ENCODE assay signal across 9 cellular contexts in genomic region chr12:55681142-55682077, GRCh38. TPM values are rescaled to one million over a fixed set of nuclear protein-coding genes. Genes with fewer than 3 reads are reported as not detected.
DNase-seq lines count a peak whose midpoint lies in the region; ATAC-seq and TF ChIP-seq lines count a peak whose summit lies in the region.
"Had no signal": no experiment of that assay in that cellular context is flagged by ENCODE, and none has a peak within 500 bp of the region (broad histone marks: within the 10 kb centered on the region; RNA-seq: fewer than 3 reads in every experiment).

No MANE protein-coding gene starts in this region.

- H3K27ac ChIP-seq in VCaP: no peak overlapping the region

- TF ChIP-seq CTCF in VCaP (conservative IDR thresholded peaks at IDR 0.05): peak; percentile 60

- DNase-seq in NCI-H1105 treated with DMSO at 0.1 percent for 48 hours (lab: John Stamatoyannopoulos, UW): peak; percentile 8
- DNase-seq in NCI-H1105 (lab: John Stamatoyannopoulos, UW): no peak
- peak; percentile 12 for DNase-seq in Jurkat, Clone E6-1 (ENCODE audit: low read depth, low spot score)
- DNase-seq in left ventricle myocardium superior: peak; percentile 74
- peak; percentile 90 for DNase-seq in renal cortical epithelial cell (ENCODE audit: low read depth)
- no peak for DNase-seq in NK-92 (lab: John Stamatoyannopoulos, UW; ENCODE audit: unreplicated experiment)

- intact Hi-C loops in left ventricle myocardium superior (cut with micrococcal nuclease): no loop called here

- peak; percentile 85 for ATAC-seq in left ventricle myocardium superior
- no peak for ATAC-seq in activated CD4-positive, CD25-positive, alpha-beta regulatory T cell treated with anti-CD3 and anti-CD28 coated beads, Interleukin-2, amount 50 U/mL, for 24 hours

- no peak overlapping the region for H3K4me3 ChIP-seq in Jurkat, Clone E6-1 (ENCODE audit: low read length)

RNA-seq across cellular contexts. Expression of gene ITGA7, which starts 26.3 kb away (rescaled TPM):
- polyA plus RNA-seq in Jurkat, Clone E6-1 (2012; ENCODE audit: insufficient read depth, insufficient read length): 6.4 TPM
- total RNA-seq in left ventricle myocardium superior (488 TPM), renal cortical epithelial cell (under 0.01 and 1.0 TPM in 2 replicates)

RNA-seq across cellular contexts. Expression of gene BLOC1S1, which starts 34.4 kb away (rescaled TPM):
- 218 TPM for polyA plus RNA-seq in Jurkat, Clone E6-1 (2012; ENCODE audit: insufficient read depth, insufficient read length)
- total RNA-seq in left ventricle myocardium superior (124 TPM), renal cortical epithelial cell (45.7 and 54.7 TPM in 2 replicates)

RNA-seq across cellular contexts. Expression of gene RDH5, which starts 38.8 kb away (rescaled TPM):
- polyA plus RNA-seq in Jurkat, Clone E6-1 (2012; ENCODE audit: insufficient read depth, insufficient read length): 4.6 TPM
- 13.5 TPM for total RNA-seq in left ventricle myocardium superior
- total RNA-seq in renal cortical epithelial cell: 1.6 and 2.7 TPM in 2 replicates

RNA-seq across cellular contexts. Expression of gene OR10P1, which starts 44.7 kb away (rescaled TPM):
- polyA plus RNA-seq in Jurkat, Clone E6-1 (2012; ENCODE audit: insufficient read depth, insufficient read length): not detected
- total RNA-seq in left ventricle myocardium superior: not detected
- not detected in 2 replicates for total RNA-seq in renal cortical epithelial cell
- total RNA-seq: urinary bladder had no signal
- polyA plus RNA-seq: urinary bladder had no signal

RNA-seq across cellular contexts. Expression of gene CD63, which starts 47.4 kb away (rescaled TPM):
- polyA plus RNA-seq in Jurkat, Clone E6-1 (2012; ENCODE audit: insufficient read depth, insufficient read length): 177 TPM
- total RNA-seq in left ventricle myocardium superior (733 TPM), renal cortical epithelial cell (688 and 1,583 TPM in 2 replicates)

Comparison
In these comparisons a context has a peak if more than half of its experiments do, and no peak if none do; other contexts are left out.
1. DNase-seq: peak in NCI-H1105 treated with DMSO at 0.1 percent for 48 hours (single experiment), Jurkat, Clone E6-1 (single experiment), left ventricle myocardium superior (single experiment) and renal cortical epithelial cell (single experiment); none in NCI-H1105 (single experiment) and NK-92 (single experiment).
2. RNA of gene ITGA7, which starts 26.3 kb away (total RNA-seq): 488 TPM in left ventricle myocardium superior (single experiment); under 0.01 to 1.0 TPM in renal cortical epithelial cell; every median in the first group is over 100 times any median in the second.